20 cellular contexts compared by ENCODE assay signal in genomic region chr3:190538288-190538687, GRCh38.
"Had no signal": no experiment of that assay in that cellular context is flagged by ENCODE, and none has a peak within 500 bp of the region (broad histone marks: within the 10 kb centered on the region; RNA-seq: fewer than 3 reads in every experiment).

No MANE protein-coding gene starts in this region.

- H3K36me3 ChIP-seq: lower lobe of right lung, prostate gland, right atrium auricular region, suprapubic skin, transverse colon, upper lobe of right lung, uterus had no signal

- H3K4me2 ChIP-seq: smooth muscle cell had no signal

- H3K4me3 ChIP-seq: lower lobe of right lung, prostate gland, right atrium auricular region, smooth muscle cell, suprapubic skin, transverse colon, upper lobe of right lung, uterus had no signal

- H3K9me3 ChIP-seq: lower lobe of right lung, prostate gland, right atrium auricular region, suprapubic skin, transverse colon, upper lobe of right lung, uterus had no signal

- FAIRE-seq: frontal cortex had no signal

- H3K27me3 ChIP-seq: right atrium auricular region, suprapubic skin, transverse colon, upper lobe of right lung, uterus had no signal

- DNase-seq: cortex of kidney; effector memory CD8-positive, alpha-beta T cell; hypothalamus; immature natural killer cell; islet precursor cell; left ventricle myocardium superior; lower lobe of right lung; natural killer cell; nucleus accumbens; stimulated activated CD4-positive, alpha-beta T cell treated with anti-CD3 and anti-CD28 coated beads, Interleukin-12 subunit alpha, Interleukin-12 subunit beta, amount 100 ng/mL, for 4 hours; stimulated activated CD4-positive, alpha-beta T cell treated with anti-CD3 and anti-CD28 coated beads, Interleukin-1b, Interleukin-23, amount 100 ng/mL, for 48 hours; stimulated activated CD4-positive, alpha-beta T cell treated with anti-CD3 and anti-CD28 coated beads, Interleukin-4, amount 100 ng/mL, for 4 hours; transverse colon; upper lobe of right lung; uterus had no signal

- H3K27ac ChIP-seq: lower lobe of right lung, prostate gland, right atrium auricular region, suprapubic skin, transverse colon, upper lobe of right lung, uterus had no signal

- H3K4me1 ChIP-seq: prostate gland had no signal
